In genomic region chr16:84582958-84583516, GRCh38 we compare ENCODE assay signal across 12 cellular contexts. TPM values are rescaled to one million over a fixed set of nuclear protein-coding genes. Genes with fewer than 3 reads are reported as not detected.
DNase-seq lines count a peak whose midpoint lies in the region; ATAC-seq, FAIRE-seq and TF ChIP-seq lines count a peak whose summit lies in the region.
"Had no signal": no experiment of that assay in that cellular context is flagged by ENCODE, and none has a peak within 500 bp of the region (broad histone marks: within the 10 kb centered on the region; RNA-seq: fewer than 3 reads in every experiment).

No MANE protein-coding gene starts in this region.

- H3K4me3 ChIP-seq in Caco-2 (ENCODE audit: low read depth, low read length) (no peak overlapping the region), epithelial cell of proximal tubule (ENCODE audit: low read depth, low read length) (no peak overlapping the region)
- H3K4me3 ChIP-seq: heart left ventricle had no signal

- no TSS peak for BruUV-seq in Caco-2 (replicated peaks; lab: Mats Ljungman, UMichigan)

- no peaks in the 10 kb centered on the region for H3K9me3 ChIP-seq in Caco-2
- H3K9me3 ChIP-seq: heart left ventricle had no signal

- no peak for TF ChIP-seq CTCF in Caco-2 (IDR thresholded peaks at IDR 0.05; ENCODE audit: insufficient read depth in 1 of 2, low read depth in 1 of 2, low read length in 1 of 2, severe bottlenecking in 1 of 2, unreplicated experiment in 1 of 2)
- TF ChIP-seq CTCF in epithelial cell of proximal tubule (conservative IDR thresholded peaks at IDR 0.05; ENCODE audit: low read depth, low read length), result no peak
- TF ChIP-seq CTCF in omental fat pad (IDR thresholded peaks at IDR 0.05), result no peak

- no peaks in the 10 kb centered on the region for H3K27me3 ChIP-seq in Caco-2 (replicated peaks; ENCODE audit: control insufficient read depth, insufficient read depth, low read length)
- H3K27me3 ChIP-seq: heart left ventricle had no signal

- peak; percentile 53 for ATAC-seq in omental fat pad (ENCODE audit: low FRiP score)
- no peak for ATAC-seq in HG02973 (IDR thresholded peaks at IDR 0.05; ENCODE audit: unreplicated experiment)
- ATAC-seq: HCT116, heart left ventricle had no signal

- peaks cover 28% of the 10 kb centered on the region for H3K4me1 Mint-ChIP-seq in Caco-2 (ENCODE audit: low read depth, unreplicated experiment)

- H3K36me3 ChIP-seq in Caco-2 (ENCODE audit: control insufficient read depth, insufficient read depth, low read length), result no peaks in the 10 kb centered on the region; the same call in 1 of the 2 replicates

- POLR2A ChIA-PET in Caco-2 (lab: Charles Lee), result no interaction called here

- peaks cover 65% of the 10 kb centered on the region for H3K36me3 Mint-ChIP-seq in Caco-2 (ENCODE audit: insufficient read depth, unreplicated experiment)

- H3K4me3 Mint-ChIP-seq in Caco-2 (ENCODE audit: unreplicated experiment), result no peak overlapping the region

- in situ Hi-C loops in G401 (cut with HindIII; ENCODE audit: low sequenced_read_pairs), result no loop called here

- no peaks in the 10 kb centered on the region for H3K9me3 Mint-ChIP-seq in Caco-2 (ENCODE audit: unreplicated experiment)

- no peak for FAIRE-seq in RCC 7860 (lab: Jason Lieb, UNC)

- intact Hi-C loops in Caco-2 (cut with micrococcal nuclease; ENCODE audit: unreplicated experiment), result no loop called here

- DNase-seq in Caco-2 (peak in 1 of 2 experiments; percentile 55), RCC 7860 (ENCODE audit: low spot score) (peak; percentile 27), epithelial cell of proximal tubule (ENCODE audit: low read depth) (peak; percentile 74), omental fat pad (ENCODE audit: low spot score) (no peak), HPDE6-E6E7 (ENCODE audit: extremely low spot score) (no peak), G401 (ENCODE audit: low spot score) (no peak)
- no peak for DNase-seq in stimulated activated CD4-positive, alpha-beta T cell treated with anti-CD3 and anti-CD28 coated beads, Interleukin-15, amount 100 ng/mL, for 24 hours
- DNase-seq: activated CD8-positive, alpha-beta memory T cell treated with anti-CD3 and anti-CD28 coated beads, Interleukin-2, amount 50 U/mL, for 48 hours; cerebellar nuclear complex had no signal

- H3K27me3 Mint-ChIP-seq in Caco-2 (ENCODE audit: insufficient read depth, unreplicated experiment), result no peaks in the 10 kb centered on the region

- CTCF ChIA-PET in Caco-2 (lab: Charles Lee), result interaction anchor here (1.0 to 1.2 kb wide), 2 partner anchors 24 to 70 kb away, joined by 3 to 4 read pairs; no protein-coding TSS in a partner anchor

- H3K27ac Mint-ChIP-seq in Caco-2 (ENCODE audit: unreplicated experiment), result peak overlapping the region; percentile 82

- H3K4me1 ChIP-seq in Caco-2, result peaks cover 17% of the 10 kb centered on the region

RNA-seq across cellular contexts. Expression of gene COTL1, which starts 34.8 kb away (rescaled TPM):
- total RNA-seq in Caco-2 (2022) (434 and 461 TPM in 2 replicates), epithelial cell of proximal tubule (318 and 473 TPM in 2 replicates), omental fat pad (10 to 100 TPM; 55.3 to 95.1 (median 78.4) TPM)
- total RNA-seq in G401 (2014; rRNA removed; shearing (Covaris generic)), result 69.0 and 79.9 TPM in 2 replicates

Comparison
In these comparisons a context has a peak if more than half of its experiments do, and no peak if none do; other contexts are left out.
1. DNase-seq: peak in RCC 7860 (single experiment) and epithelial cell of proximal tubule (single experiment); none in omental fat pad (single experiment), HPDE6-E6E7 (single experiment), G401 (single experiment) and stimulated activated CD4-positive, alpha-beta T cell treated with anti-CD3 and anti-CD28 coated beads, Interleukin-15, amount 100 ng/mL, for 24 hours (single experiment).